ENCODE assay signal across 8 cellular contexts in the genomic region with DNA sequence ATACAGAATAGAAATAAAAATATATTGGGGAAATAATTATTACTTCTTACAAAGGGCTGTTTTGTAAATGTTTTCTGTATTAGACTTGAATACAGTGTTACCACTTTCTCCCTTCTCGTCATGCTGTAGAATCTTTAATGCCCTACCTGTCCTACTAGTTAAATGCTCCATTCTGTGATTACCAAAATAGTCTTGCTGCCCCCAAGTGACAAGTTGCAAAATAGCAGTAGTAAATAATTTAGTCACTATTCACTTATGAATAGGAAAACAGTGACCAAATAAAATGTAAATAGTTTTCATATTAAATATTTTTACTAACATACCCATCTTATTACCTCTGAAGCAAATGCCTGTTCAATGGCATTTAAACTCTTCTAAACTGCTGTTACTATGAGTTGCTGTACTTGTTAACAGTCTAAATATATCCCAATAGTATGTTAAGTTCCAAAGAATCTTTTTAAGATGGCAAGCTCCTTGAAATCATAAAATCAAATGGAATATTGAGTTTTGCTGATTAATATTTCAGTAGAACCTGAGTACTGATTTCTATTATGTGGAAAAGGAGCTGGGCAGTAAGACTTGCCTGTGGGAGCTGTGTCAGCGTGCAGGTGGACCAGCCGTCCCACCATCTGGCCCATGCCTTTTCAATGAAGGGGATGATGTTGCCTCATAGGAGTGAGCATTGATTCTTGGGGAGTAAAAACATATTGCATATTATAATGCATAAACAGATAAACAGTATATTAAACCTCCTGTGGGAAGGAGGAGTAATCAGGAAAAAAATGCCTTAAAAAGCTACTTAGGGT. TPM values are rescaled to one million over a fixed set of nuclear protein-coding genes. Genes with fewer than 3 reads are reported as not detected.
DNase-seq lines count a peak whose midpoint lies in the region; ATAC-seq and TF ChIP-seq lines count a peak whose summit lies in the region.

No MANE protein-coding gene starts in this region.

- no peaks in the 10 kb centered on the region for H3K9me3 ChIP-seq in PC-3 (ENCODE audit: low read length)
- H3K9me3 ChIP-seq in tibial artery: no peaks in the 10 kb centered on the region

- H3K27ac ChIP-seq in PC-3 (ENCODE audit: low read length): no peak overlapping the region
- no peak overlapping the region for H3K27ac ChIP-seq in tibial artery

- H3K4me3 ChIP-seq in PC-3 (ENCODE audit: low read length): no peak overlapping the region
- H3K4me3 ChIP-seq in fibroblast of mammary gland (ENCODE audit: control insufficient read depth, low read depth, low read length): no peak overlapping the region
- no peak overlapping the region for H3K4me3 ChIP-seq in tibial artery

- no peak overlapping the region for H3K9ac ChIP-seq in PC-3 (ENCODE audit: low read length)

- H3K36me3 ChIP-seq in PC-3 (ENCODE audit: low read depth, low read length) (no peaks in the 10 kb centered on the region), tibial artery (peaks cover 0 to 16% (median 16%) of the 10 kb centered on the region in 3 donors)

- ATAC-seq in PC-3: peak; percentile 86
- no peak for ATAC-seq in HG03469 (IDR thresholded peaks at IDR 0.05; ENCODE audit: unreplicated experiment)
- ATAC-seq in HG03354 (IDR thresholded peaks at IDR 0.05; ENCODE audit: poor library complexity, severe bottlenecking, unreplicated experiment): no peak
- no peak for ATAC-seq in GM21737 (IDR thresholded peaks at IDR 0.05; ENCODE audit: unreplicated experiment)

- no peaks in the 10 kb centered on the region for H3K79me2 ChIP-seq in PC-3 (ENCODE audit: low read length)

- POLR2A ChIA-PET in PC-3 (lab: Charles Lee; ENCODE audit: unreplicated experiment): no interaction called here

- TF ChIP-seq CTCF in GM12873 (IDR thresholded peaks at IDR 0.05; ENCODE audit: insufficient read depth, low read depth, low read length, missing control alignments) (peak; percentile 40), PC-3 (conservative IDR thresholded peaks at IDR 0.05; ENCODE audit: low read depth, low read length) (peak; percentile 100), fibroblast of mammary gland (conservative IDR thresholded peaks at IDR 0.05; ENCODE audit: control insufficient read depth, insufficient read depth, low read depth, low read length) (peak; percentile 54), tibial artery (IDR thresholded peaks at IDR 0.05) (peak; percentile 37 to 47)

- H3K9me2 ChIP-seq in PC-3 (replicated peaks; ENCODE audit: low read length): no peaks in the 10 kb centered on the region

- H2AFZ ChIP-seq in PC-3 (ENCODE audit: low read length): no peak overlapping the region

- CTCF ChIA-PET in PC-3 (lab: Charles Lee): interaction anchor here (1.3 kb wide), 1 partner anchor 40 kb away, joined by 4 read pairs; no protein-coding TSS in a partner anchor

- peak; percentile 25 for DNase-seq in Ammon's horn (ENCODE audit: low spot score)
- peak; percentile 98 for DNase-seq in PC-3
- peak; percentile 43 for DNase-seq in fibroblast of mammary gland (ENCODE audit: low read depth)
- DNase-seq in tibial artery: no peak

- 0 out of 2 replicates have a peak, but pooled peaks cover 3% of the 10 kb centered on the region for H4K20me1 ChIP-seq in PC-3 (ENCODE audit: low read length)

- no peaks in the 10 kb centered on the region for H3F3A ChIP-seq in PC-3 (ENCODE audit: low read length, unreplicated experiment)

- no TSS peak for BruUV-seq in PC-3 (replicated peaks; lab: Mats Ljungman, UMichigan)

- intact Hi-C loops in PC-3 (cut with micrococcal nuclease) (loop anchor here (1.0 to 2.0 kb wide), 6 partner anchors 29 to 537 kb away; no protein-coding TSS in a partner anchor), tibial artery (cut with DNase I; ENCODE audit: low total_unique reads) (loop anchor here (10.0 kb wide), 1 partner anchor 511 kb away; no protein-coding TSS in a partner anchor)

- H3K27me3 ChIP-seq in PC-3 (ENCODE audit: low read length) (peaks cover 30% of the 10 kb centered on the region), tibial artery (no peaks in the 10 kb centered on the region)

- H3K4me2 ChIP-seq in PC-3 (ENCODE audit: low read length): no peak overlapping the region

- peaks cover 3% of the 10 kb centered on the region; the same call in 1 of the 2 replicates for H3K4me1 ChIP-seq in PC-3 (ENCODE audit: insufficient read depth, low read length)
- no peaks in the 10 kb centered on the region for H3K4me1 ChIP-seq in tibial artery

RNA-seq across cellular contexts. Expression of a gene that starts 18.1 kb away (rescaled TPM):
- total RNA-seq in PC-3 (2014; rRNA removed): not detected in 2 replicates

Comparison
In these comparisons a context has a peak if more than half of its experiments do, and no peak if none do; other contexts are left out.
1. DNase-seq: peak in Ammon's horn (single experiment), PC-3 (single experiment) and fibroblast of mammary gland (single experiment); none in tibial artery (0 of 2).
2. CTCF ChIP-seq: peak in every context shown above with its lines; median percentile 100 in PC-3; 54 in fibroblast of mammary gland; 42 in tibial artery; 40 in GM12873.